ENCODE assay signal across 8 cellular contexts in genomic region chr18:21897811-21898210, GRCh38.
A peak's percentile ranks its signal among the peaks of the same experiment; 100 is the strongest.
DNase-seq lines count a peak whose midpoint lies in the region; ATAC-seq, FAIRE-seq and TF ChIP-seq lines count a peak whose summit lies in the region.

No MANE protein-coding gene starts in this region.

- ATAC-seq in HG02642 (IDR thresholded peaks at IDR 0.05; ENCODE audit: poor library complexity, unreplicated experiment) (peak; percentile 77), left lobe of liver (peak; percentile 90)

- H3K27me3 ChIP-seq in transverse colon, result no peaks in the 10 kb centered on the region

- no peak overlapping the region for H3K4me3 ChIP-seq in AG09309 (ENCODE audit: control insufficient read depth, low read depth, low read length)
- no peak overlapping the region for H3K4me3 ChIP-seq in transverse colon

- H3K27ac ChIP-seq in transverse colon, result no peak overlapping the region

- H3K9me3 ChIP-seq in transverse colon, result no peaks in the 10 kb centered on the region

- TF ChIP-seq CTCF in AG09309 (IDR thresholded peaks at IDR 0.05; ENCODE audit: control insufficient read depth, insufficient read depth, low read depth, low read length, missing control alignments) (peak; percentile 79), transverse colon (IDR thresholded peaks at IDR 0.05) (peak; percentile 56 to 73 (median 63))

- FAIRE-seq in G401.6 (lab: Jason Lieb, UNC), result peak; percentile 61

- H3K4me1 ChIP-seq in transverse colon, result peaks cover 0 to 16% (median 5%) of the 10 kb centered on the region in 4 donors

- DNase-seq in AG09309 (ENCODE audit: low read depth) (peak; percentile 11), NCI-H69 (lab: John Stamatoyannopoulos, UW) (peak; percentile 71), cerebellum (ENCODE audit: low spot score) (peak; percentile 10), left lobe of liver (ENCODE audit: low spot score) (peak; percentile 55), transverse colon (peak; percentile 42), kidney glomerular epithelial cell (lab: John Stamatoyannopoulos, UW) (no peak)

- intact Hi-C loops in transverse colon (cut with DNase I; ENCODE audit: low total_unique reads), result no loop called here

- WGBS in transverse colon (ENCODE audit: low coverage in 1 of 2), 2 donors, result 9 to 14% methylated on average over 4 of the region's 4 CpGs

- in situ Hi-C loops in transverse colon (cut with MboI; ENCODE audit: low pct_ligation_motif_present in 1 of 4, low pct_unique_long_range_greater_than_20kb in 1 of 4, low sequenced_read_pairs in 3 of 4), result loop anchor here in 1 of 4 donors (10.0 kb wide), 1 partner anchor 667 kb away; no protein-coding TSS in a partner anchor

- no peak for TF ChIP-seq POLR2A in transverse colon (IDR thresholded peaks at IDR 0.05)

- no peaks in the 10 kb centered on the region for H3K36me3 ChIP-seq in transverse colon

- TF ChIP-seq EP300 in transverse colon (IDR thresholded peaks at IDR 0.05; ENCODE audit: low read depth), result no peak
